In the genomic region with DNA sequence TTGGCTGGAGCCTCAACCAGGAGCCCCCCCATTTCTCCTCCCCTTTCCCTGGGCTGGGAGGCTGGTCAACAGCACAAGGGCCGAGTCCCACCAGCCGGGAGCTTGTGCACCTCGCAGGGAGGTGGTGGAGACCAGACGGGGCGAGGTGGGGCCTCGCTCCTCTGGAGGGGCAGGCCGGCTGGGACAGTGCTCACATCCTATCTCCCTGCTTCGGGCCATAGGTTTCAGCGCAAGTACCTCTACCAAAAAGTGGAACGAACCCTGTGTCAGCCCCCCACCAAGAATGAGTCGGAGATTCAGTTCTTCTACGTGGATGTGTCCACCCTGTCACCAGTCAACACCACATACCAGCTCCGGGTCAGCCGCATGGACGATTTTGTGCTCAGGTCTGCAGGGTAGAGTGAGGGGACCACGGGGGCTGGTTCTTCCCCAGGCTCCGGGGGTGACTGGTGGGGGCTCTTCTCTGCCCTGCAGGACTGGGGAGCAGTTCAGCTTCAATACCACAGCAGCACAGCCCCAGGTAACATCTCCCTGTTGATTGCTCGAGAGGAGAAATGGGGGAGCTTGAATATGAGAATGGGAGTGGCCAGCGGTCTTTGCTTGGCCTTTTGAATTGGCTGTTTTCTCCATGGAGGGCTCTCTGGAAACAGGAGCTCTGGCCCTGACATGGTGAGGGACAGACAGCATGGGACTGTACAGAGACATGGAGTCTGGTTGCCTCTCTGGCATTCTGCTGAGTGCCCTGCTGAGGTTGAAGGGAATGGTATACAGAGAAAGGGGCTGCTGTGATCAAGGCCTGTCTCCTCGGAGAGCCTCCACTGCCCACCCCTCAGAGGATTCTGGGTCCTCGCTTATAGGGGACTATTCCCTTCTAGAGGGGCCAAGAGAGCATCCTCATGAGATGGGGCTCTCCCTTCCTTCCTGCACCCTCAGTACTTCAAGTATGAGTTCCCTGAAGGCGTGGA, we compare ENCODE assay signal across 1 cellular context.
TF ChIP-seq lines count a peak whose summit lies in the region.

No MANE protein-coding gene starts in this region.

TF ChIP-seq in WTC11, 78 proteins besides CTCF, POLR2A, EP300 and RAD21 (continued from another document):
- TF ChIP-seq, protein P1, sequence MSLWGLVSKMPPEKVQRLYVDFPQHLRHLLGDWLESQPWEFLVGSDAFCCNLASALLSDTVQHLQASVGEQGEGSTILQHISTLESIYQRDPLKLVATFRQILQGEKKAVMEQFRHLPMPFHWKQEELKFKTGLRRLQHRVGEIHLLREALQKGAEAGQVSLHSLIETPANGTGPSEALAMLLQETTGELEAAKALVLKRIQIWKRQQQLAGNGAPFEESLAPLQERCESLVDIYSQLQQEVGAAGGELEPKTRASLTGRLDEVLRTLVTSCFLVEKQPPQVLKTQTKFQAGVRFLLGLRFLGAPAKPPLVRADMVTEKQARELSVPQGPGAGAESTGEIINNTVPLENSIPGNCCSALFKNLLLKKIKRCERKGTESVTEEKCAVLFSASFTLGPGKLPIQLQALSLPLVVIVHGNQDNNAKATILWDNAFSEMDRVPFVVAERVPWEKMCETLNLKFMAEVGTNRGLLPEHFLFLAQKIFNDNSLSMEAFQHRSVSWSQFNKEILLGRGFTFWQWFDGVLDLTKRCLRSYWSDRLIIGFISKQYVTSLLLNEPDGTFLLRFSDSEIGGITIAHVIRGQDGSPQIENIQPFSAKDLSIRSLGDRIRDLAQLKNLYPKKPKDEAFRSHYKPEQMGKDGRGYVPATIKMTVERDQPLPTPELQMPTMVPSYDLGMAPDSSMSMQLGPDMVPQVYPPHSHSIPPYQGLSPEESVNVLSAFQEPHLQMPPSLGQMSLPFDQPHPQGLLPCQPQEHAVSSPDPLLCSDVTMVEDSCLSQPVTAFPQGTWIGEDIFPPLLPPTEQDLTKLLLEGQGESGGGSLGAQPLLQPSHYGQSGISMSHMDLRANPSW (CRISPR knock-in tag; conservative IDR thresholded peaks at IDR 0.05; ENCODE audit: low read depth) = no peak
TF ChIP-seq in WTC11: peak in this region for 1.
